Comparison of ENCODE assay signal across 8 cellular contexts in the genomic region with DNA sequence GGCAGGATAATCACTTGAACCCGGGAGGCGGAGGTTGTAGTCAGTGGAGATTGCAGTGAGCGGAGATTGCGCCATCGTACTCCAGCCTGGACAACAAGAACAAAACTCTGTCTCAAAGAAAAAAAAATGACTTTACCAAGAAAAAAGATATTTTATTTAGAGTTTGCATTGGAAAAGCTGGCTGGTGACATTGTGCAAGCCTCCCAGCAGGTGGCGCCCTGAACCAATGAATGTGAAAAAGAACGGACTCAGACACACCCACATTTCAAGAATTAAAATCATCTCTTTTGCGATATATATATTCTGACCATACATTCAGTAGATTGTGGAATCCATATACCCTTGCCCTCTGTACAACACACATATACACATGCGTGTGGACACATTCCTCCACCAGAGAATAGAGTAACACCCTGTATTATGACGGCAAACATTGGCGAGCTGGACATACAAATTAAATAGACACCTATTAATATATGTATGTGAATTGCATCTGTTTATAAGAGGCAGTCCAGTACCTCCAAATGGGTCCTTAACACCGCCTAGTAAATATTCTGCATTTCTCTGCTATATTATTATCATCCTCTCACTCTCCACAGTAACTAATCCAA. TPM values are rescaled to one million over a fixed set of nuclear protein-coding genes. Genes with fewer than 3 reads are reported as not detected.
DNase-seq lines count a peak whose midpoint lies in the region; ATAC-seq, FAIRE-seq and TF ChIP-seq lines count a peak whose summit lies in the region.

No MANE protein-coding gene starts in this region.

- H3K36me3 Mint-ChIP-seq in activated CD4-positive, alpha-beta T cell treated with anti-CD3 and anti-CD28 coated beads, Interleukin-2, amount 10 ng/mL, durations not matched to agents 24 days and 14 days (ENCODE audit: low read depth): no peaks in the 10 kb centered on the region

- peak; percentile 64 to 74 (median 70) for ATAC-seq in right lobe of liver

- H3K27ac Mint-ChIP-seq in activated CD4-positive, alpha-beta T cell treated with anti-CD3 and anti-CD28 coated beads, Interleukin-2, amount 10 ng/mL, durations not matched to agents 24 days and 14 days: no peak overlapping the region

- H3K27me3 ChIP-seq in right lobe of liver: no peaks in the 10 kb centered on the region

- H3K4me3 ChIP-seq in right lobe of liver: no peak overlapping the region

- intact Hi-C loops in activated CD4-positive, alpha-beta T cell treated with anti-CD3 and anti-CD28 coated beads, Interleukin-2, amount 10 ng/mL, durations not matched to agents 24 days and 14 days (cut with micrococcal nuclease): loop anchor here (1.0 kb wide), 1 partner anchor 79 kb away; no protein-coding TSS in a partner anchor
- intact Hi-C loops in right lobe of liver (cut with DNase I): no loop called here

- no peaks in the 10 kb centered on the region for H3K9me3 ChIP-seq in right lobe of liver

- H3K27ac ChIP-seq in right lobe of liver: no peak overlapping the region

- no peaks in the 10 kb centered on the region for H3K4me1 Mint-ChIP-seq in activated CD4-positive, alpha-beta T cell treated with anti-CD3 and anti-CD28 coated beads, Interleukin-2, amount 10 ng/mL, durations not matched to agents 24 days and 14 days

- no peak overlapping the region for H3K4me3 Mint-ChIP-seq in activated CD4-positive, alpha-beta T cell treated with anti-CD3 and anti-CD28 coated beads, Interleukin-2, amount 10 ng/mL, durations not matched to agents 24 days and 14 days

- no peaks in the 10 kb centered on the region for H3K4me1 ChIP-seq in right lobe of liver

- H3K9me3 Mint-ChIP-seq in activated CD4-positive, alpha-beta T cell treated with anti-CD3 and anti-CD28 coated beads, Interleukin-2, amount 10 ng/mL, durations not matched to agents 24 days and 14 days: no peaks in the 10 kb centered on the region

- DNase-seq in AG08395 (ENCODE audit: low spot score) (peak; percentile 77), GM18507 (ENCODE audit: extremely low spot score, insufficient read length, low read depth) (peak; percentile 23), NCI-H2227 (lab: John Stamatoyannopoulos, UW; ENCODE audit: unreplicated experiment) (peak; percentile 68), dedifferentiated amniotic fluid mesenchymal stem cell (ENCODE audit: extremely low spot score) (peak; percentile 77), right lobe of liver (peak; percentile 59 to 66 (median 65)), OCI-M2 (lab: John Stamatoyannopoulos, UW; ENCODE audit: unreplicated experiment) (no peak)
- peak; percentile 88 for DNase-seq in activated CD4-positive, alpha-beta T cell treated with anti-CD3 and anti-CD28 coated beads, Interleukin-2, amount 10 ng/mL, durations not matched to agents 24 days and 14 days
- DNase-seq in stimulated activated CD4-positive, alpha-beta T cell treated with anti-CD3 and anti-CD28 coated beads, TNF-alpha, amount 100 ng/mL, for 48 hours (ENCODE audit: low read depth in 3 of 3): peak; percentile 26 to 70 (median 60)

- peak; percentile 81 for FAIRE-seq in GM18507 (lab: Jason Lieb, UNC)

- peak; percentile 61 to 89 (median 82) for TF ChIP-seq CTCF in right lobe of liver (IDR thresholded peaks at IDR 0.05)

- TF ChIP-seq POLR2A in right lobe of liver (IDR thresholded peaks at IDR 0.05): no peak

- 37% methylated on average over 10 of the region's 12 CpGs for WGBS in right lobe of liver (ENCODE audit: insufficient coverage, low coverage, low lambda C conversion rate, missing lambda C conversion rate)

- no peaks in the 10 kb centered on the region for H3K36me3 ChIP-seq in right lobe of liver

- peaks cover 7% of the 10 kb centered on the region for H3K27me3 Mint-ChIP-seq in activated CD4-positive, alpha-beta T cell treated with anti-CD3 and anti-CD28 coated beads, Interleukin-2, amount 10 ng/mL, durations not matched to agents 24 days and 14 days

RNA-seq across cellular contexts. Expression of a gene that starts 39.0 kb away (rescaled TPM):
- not detected in 2 replicates for total RNA-seq in activated CD4-positive, alpha-beta T cell treated with anti-CD3 and anti-CD28 coated beads, Interleukin-2, amount 10 ng/mL, durations not matched to agents 24 days and 14 days
- under 1 TPM; 0.11 to 0.61 (median 0.16) TPM for total RNA-seq in right lobe of liver

RNA-seq across cellular contexts. Expression of a gene that starts 55.8 kb away (rescaled TPM):
- total RNA-seq in activated CD4-positive, alpha-beta T cell treated with anti-CD3 and anti-CD28 coated beads, Interleukin-2, amount 10 ng/mL, durations not matched to agents 24 days and 14 days: 75.9 and 80.1 TPM in 2 replicates
- total RNA-seq in right lobe of liver: 1 to 10 TPM in 1 of 6 experiments, under 1 TPM in 2, not detected in 3; 0.73 to 1.1 (median 0.80) TPM

Comparison
In these comparisons a context has a peak if more than half of its experiments do, and no peak if none do; other contexts are left out.
1. RNA of a gene that starts 55.8 kb away (total RNA-seq): 75.9 to 80.1 TPM in activated CD4-positive, alpha-beta T cell treated with anti-CD3 and anti-CD28 coated beads, Interleukin-2, amount 10 ng/mL, durations not matched to agents 24 days and 14 days; 0.73 to 1.1 TPM in right lobe of liver; every median in the first group is over 10 times any median in the second.